Comparison of ENCODE assay signal across 1 cellular context in genomic region chr5:181100121-181101015, GRCh38.
TF ChIP-seq lines count a peak whose summit lies in the region.

No MANE protein-coding gene starts in this region.

TF ChIP-seq in HEK293, 187 proteins besides CTCF, POLR2A, EP300 and RAD21 (continued from another document):
- peak; percentile 58 for TF ChIP-seq ZBTB26 (tag by site-specific recombination; optimal IDR thresholded peaks at IDR 0.05)
- TF ChIP-seq ZSCAN5A (tag by site-specific recombination; IDR thresholded peaks at IDR 0.05), result no peak
- TF ChIP-seq SCRT2 (tag by site-specific recombination; IDR thresholded peaks at IDR 0.05), result peak; percentile 37; the same call in 1 of the 2 replicates
- TF ChIP-seq ZFHX2 (tag by site-specific recombination; conservative IDR thresholded peaks at IDR 0.05), result peak; percentile 22; the same call in 1 of the 2 replicates
- peak; percentile 75 for TF ChIP-seq ZBTB17 (tag by site-specific recombination; IDR thresholded peaks at IDR 0.05)
- TF ChIP-seq ZNF600 (tag by site-specific recombination; IDR thresholded peaks at IDR 0.05), result peak; percentile 54; the same call in 1 of the 2 replicates
- no peak for TF ChIP-seq HIC1 (tag by site-specific recombination; IDR thresholded peaks at IDR 0.05)
- no peak for TF ChIP-seq ZNF518A (tag by site-specific recombination; conservative IDR thresholded peaks at IDR 0.05; ENCODE audit: low read depth)
- TF ChIP-seq ZBTB8A (tag by site-specific recombination; IDR thresholded peaks at IDR 0.05), result peak; percentile 45; the same call in 1 of the 2 replicates
- TF ChIP-seq HOXD13 (CRISPR knock-in tag; IDR thresholded peaks at IDR 0.05; ENCODE audit: borderline replicate concordance), result no peak
- 0 out of 2 replicates have a peak, but pooled peaks have one; percentile 14 for TF ChIP-seq BCL11B (tag by site-specific recombination; IDR thresholded peaks at IDR 0.05; ENCODE audit: low read depth)
- 0 out of 2 replicates have a peak, but pooled peaks have one; percentile 9 for TF ChIP-seq ZBTB44 (tag by site-specific recombination; IDR thresholded peaks at IDR 0.05)
- peak; percentile 87 for TF ChIP-seq ZNF341 (tag by site-specific recombination; IDR thresholded peaks at IDR 0.05; ENCODE audit: low read depth)
- no peak for TF ChIP-seq ZNF692 (tag by site-specific recombination; IDR thresholded peaks at IDR 0.05)
- TF ChIP-seq ZNF777 (tag by site-specific recombination; IDR thresholded peaks at IDR 0.05; ENCODE audit: borderline replicate concordance), result no peak
